In the genomic region with DNA sequence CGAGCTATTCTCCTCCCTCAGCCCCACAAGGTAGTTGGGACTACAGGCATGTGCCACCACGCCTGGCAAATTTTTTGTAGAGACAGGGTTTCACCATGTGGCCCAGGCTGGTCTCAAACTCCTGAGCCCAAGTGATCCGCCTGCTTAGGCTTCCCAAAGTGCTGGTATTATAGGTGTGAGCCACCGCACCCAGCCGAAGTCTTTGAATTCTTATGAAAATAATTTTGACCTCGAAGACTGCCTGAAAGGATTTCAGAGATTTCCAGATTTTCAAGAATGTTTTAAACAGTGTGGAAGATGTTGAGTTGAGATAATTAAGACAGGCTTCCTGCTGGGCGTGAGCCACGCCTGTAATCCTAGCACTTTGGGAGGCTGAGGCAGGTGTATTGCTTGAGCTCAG, we compare ENCODE assay signal across 1 cellular context.
TF ChIP-seq lines count a peak whose summit lies in the region.

No MANE protein-coding gene starts in this region.

TF ChIP-seq in SK-N-SH, 30 proteins besides CTCF, POLR2A, EP300 and RAD21:
- no peak for TF ChIP-seq POLR2AphosphoS5 (IDR thresholded peaks at IDR 0.05; ENCODE audit: low read depth, low read length)
